8 cellular contexts compared by ENCODE assay signal in genomic region chr12:122413516-122414404, GRCh38. TPM values are rescaled to one million over a fixed set of nuclear protein-coding genes. Genes with fewer than 3 reads are reported as not detected.
DNase-seq lines count a peak whose midpoint lies in the region; ATAC-seq and TF ChIP-seq lines count a peak whose summit lies in the region.

No MANE protein-coding gene starts in this region.

- H3K4me3 Mint-ChIP-seq in activated T-cell treated with anti-CD3 and anti-CD28 coated beads, Interleukin-2, amount 50 U/mL, for 4 hours = peak overlapping the region; percentile 69

- peak overlapping the region; percentile 81 for H3K4me2 ChIP-seq in OCI-LY3 (ENCODE audit: low read length)

- H3K79me2 ChIP-seq in OCI-LY3 (ENCODE audit: low read length) = peaks cover 69% of the 10 kb centered on the region

- H4K20me1 ChIP-seq in OCI-LY3 (ENCODE audit: insufficient read depth, low read length) = no peaks in the 10 kb centered on the region

- H3K4me1 Mint-ChIP-seq in activated T-cell treated with anti-CD3 and anti-CD28 coated beads, Interleukin-2, amount 50 U/mL, for 4 hours (ENCODE audit: low read depth) = peaks cover 41% of the 10 kb centered on the region

- no peak for ATAC-seq in activated T-cell treated with anti-CD3 and anti-CD28 coated beads, Interleukin-2, amount 50 U/mL, for 4 hours

- TF ChIP-seq POLR2A in suprapubic skin (IDR thresholded peaks at IDR 0.05) = no peak

- H3K27ac ChIP-seq in OCI-LY3 (ENCODE audit: low read length) (peak overlapping the region; percentile 91), suprapubic skin (peak overlapping the region; percentile 75), coronary artery (no peak overlapping the region)

- peak overlapping the region; percentile 72 for H3K9ac ChIP-seq in OCI-LY3 (ENCODE audit: low read length)

- peaks cover 3% of the 10 kb centered on the region for H3K36me3 Mint-ChIP-seq in activated T-cell treated with anti-CD3 and anti-CD28 coated beads, Interleukin-2, amount 50 U/mL, for 4 hours (ENCODE audit: insufficient read depth)

- H3K4me3 ChIP-seq in OCI-LY3 (ENCODE audit: low read length) (peak overlapping the region; percentile 54), fibroblast of mammary gland (ENCODE audit: control insufficient read depth, low read depth, low read length) (no peak overlapping the region), suprapubic skin (no peak overlapping the region), coronary artery (no peak overlapping the region)

- WGBS in suprapubic skin = 48% methylated on average over 5 of the region's 5 CpGs

- DNase-seq in activated T-cell treated with anti-CD3 and anti-CD28 coated beads, Interleukin-2, amount 50 U/mL, for 4 hours = no peak
- DNase-seq in activated T-cell treated with anti-CD3 and anti-CD28 coated beads, Interleukin-2, amount 50 U/mL, for 48 hours = no peak
- DNase-seq in fibroblast of mammary gland (ENCODE audit: low read depth) = peak; percentile 32
- no peak for DNase-seq in suprapubic skin (ENCODE audit: low spot score in 2 of 2)
- no peak for DNase-seq in HT-29 (ENCODE audit: low spot score)
- DNase-seq in activated effector memory CD4-positive, alpha-beta T cell treated with anti-CD3 and anti-CD28 coated beads, Interleukin-2, amount 50 U/mL, for 16 hours = no peak
- no peak for DNase-seq in coronary artery (ENCODE audit: low spot score)

- H3K9me3 Mint-ChIP-seq in activated T-cell treated with anti-CD3 and anti-CD28 coated beads, Interleukin-2, amount 50 U/mL, for 4 hours = no peaks in the 10 kb centered on the region

- peaks cover 6% of the 10 kb centered on the region for H3K36me3 ChIP-seq in OCI-LY3 (replicated peaks; ENCODE audit: low read depth, low read length)
- H3K36me3 ChIP-seq in suprapubic skin = peaks cover 11% of the 10 kb centered on the region

- H3K9me3 ChIP-seq in OCI-LY3 (ENCODE audit: insufficient read depth, low read length) (no peaks in the 10 kb centered on the region), suprapubic skin (no peaks in the 10 kb centered on the region)

- H3K27me3 ChIP-seq in OCI-LY3 (ENCODE audit: low read depth, low read length) (no peaks in the 10 kb centered on the region), suprapubic skin (no peaks in the 10 kb centered on the region)

- TF ChIP-seq EP300 in suprapubic skin (IDR thresholded peaks at IDR 0.05) = no peak

- no peaks in the 10 kb centered on the region for H3K27me3 Mint-ChIP-seq in activated T-cell treated with anti-CD3 and anti-CD28 coated beads, Interleukin-2, amount 50 U/mL, for 4 hours (ENCODE audit: low read depth)

- TF ChIP-seq CTCF in OCI-LY3 (IDR thresholded peaks at IDR 0.05; ENCODE audit: low read depth, low read length) = no peak
- no peak for TF ChIP-seq CTCF in fibroblast of mammary gland (conservative IDR thresholded peaks at IDR 0.05; ENCODE audit: control insufficient read depth, insufficient read depth, low read depth, low read length)
- no peak for TF ChIP-seq CTCF in suprapubic skin (IDR thresholded peaks at IDR 0.05)
- TF ChIP-seq CTCF in coronary artery (IDR thresholded peaks at IDR 0.05) = no peak

- H2AFZ ChIP-seq in OCI-LY3 (ENCODE audit: low read depth, low read length) = 0 out of 2 replicates have a peak overlapping the region, but pooled peaks have one; percentile 12

- H3K4me1 ChIP-seq in OCI-LY3 (ENCODE audit: low read length) (peaks cover 63% of the 10 kb centered on the region), suprapubic skin (peaks cover 35% of the 10 kb centered on the region)

RNA-seq across cellular contexts. Expression of gene CLIP1, which starts 8.7 kb away (rescaled TPM):
- total RNA-seq in activated T-cell treated with anti-CD3 and anti-CD28 coated beads, Interleukin-2, amount 50 U/mL, for 4 hours = 10 to 100 TPM; 52.6 to 61.1 (median 53.1) TPM
- 100 to 1,000 TPM; 107 to 170 (median 149) TPM for total RNA-seq in suprapubic skin
- total RNA-seq in HT-29 (2014; rRNA removed; shearing (Covaris generic)) = 23.3 and 26.6 TPM in 2 replicates

Comparison
In these comparisons a context has a peak if more than half of its experiments do, and no peak if none do; other contexts are left out.
1. H3K27ac ChIP-seq: peak in OCI-LY3 (single experiment) and suprapubic skin (single experiment); none in coronary artery (0 of 2).